ENCODE assay signal across 1 cellular context in genomic region chr20:37295001-37295400, GRCh38.
A peak's percentile ranks its signal among the peaks of the same experiment; 100 is the strongest.
TF ChIP-seq lines count a peak whose summit lies in the region.

No MANE protein-coding gene starts in this region.

TF ChIP-seq in SK-N-SH, 30 proteins besides CTCF, POLR2A, EP300 and RAD21 (continued from another document):
- TF ChIP-seq TAF1 (IDR thresholded peaks at IDR 0.05; ENCODE audit: borderline replicate concordance, low read depth, low read length) (peak; percentile 13; the same call in 1 of the 2 replicates), NFIC (IDR thresholded peaks at IDR 0.05; ENCODE audit: borderline replicate concordance) (peak; percentile 84), PBX3 (IDR thresholded peaks at IDR 0.05) (peak; percentile 62), FOSL2 (IDR thresholded peaks at IDR 0.05; ENCODE audit: borderline replicate concordance, low read depth) (peak; percentile 97), GABPA (IDR thresholded peaks at IDR 0.05; ENCODE audit: low read depth) (0 out of 2 replicates have a peak, but pooled peaks have one; percentile 34), TEAD4 (IDR thresholded peaks at IDR 0.05; ENCODE audit: borderline replicate concordance, insufficient read depth) (peak; percentile 67; the same call in 1 of the 2 replicates), RXRA (IDR thresholded peaks at IDR 0.05; ENCODE audit: borderline replicate concordance, low read depth) (0 out of 2 replicates have a peak, but pooled peaks have one; percentile 43), USF1 (IDR thresholded peaks at IDR 0.05; ENCODE audit: borderline replicate concordance, low read depth) (peak; percentile 21; the same call in 1 of the 2 replicates), POLR2AphosphoS5 (IDR thresholded peaks at IDR 0.05; ENCODE audit: low read depth, low read length) (peak; percentile 81; the same call in 1 of the 2 replicates), CHD2 (IDR thresholded peaks at IDR 0.05; ENCODE audit: low read length, partially characterized antibody) (no peak), NRF1 (IDR thresholded peaks at IDR 0.05; ENCODE audit: low read depth, low read length) (no peak), SIN3A (IDR thresholded peaks at IDR 0.05; ENCODE audit: borderline replicate concordance, low read depth, low read length) (peak; percentile 42; the same call in 1 of the 2 replicates), JUND (IDR thresholded peaks at IDR 0.05) (peak; percentile 96), YY1 (IDR thresholded peaks at IDR 0.05; ENCODE audit: low read depth) (no peak)
